In the genomic region with DNA sequence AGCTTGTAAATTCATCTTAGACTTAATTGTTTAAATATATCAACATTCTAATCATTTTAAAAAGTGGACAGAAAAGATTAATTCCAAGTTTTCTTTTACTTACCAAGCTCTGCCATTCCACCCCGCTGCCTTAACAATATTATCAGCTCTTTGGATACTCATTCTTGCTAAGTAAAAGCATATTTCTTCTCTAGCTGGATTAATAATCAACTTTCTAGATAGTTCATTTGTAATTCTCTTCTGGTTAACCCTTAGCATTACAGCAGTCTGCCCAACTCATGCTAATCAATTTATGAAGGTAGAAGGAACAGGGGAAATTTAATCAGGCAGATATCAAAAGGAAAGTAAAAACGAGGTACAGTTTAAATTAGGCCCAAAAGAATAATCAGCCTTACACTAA, we compare ENCODE assay signal across 17 cellular contexts. TPM values are rescaled to one million over a fixed set of nuclear protein-coding genes. Genes with fewer than 3 reads are reported as not detected.
"Had no signal": no experiment of that assay in that cellular context is flagged by ENCODE, and none has a peak within 500 bp of the region (broad histone marks: within the 10 kb centered on the region; RNA-seq: fewer than 3 reads in every experiment).

No MANE protein-coding gene starts in this region.

- H3K36me3 Mint-ChIP-seq: activated naive CD8-positive, alpha-beta T cell treated with anti-CD3 and anti-CD28 coated beads for 36 hours; naive thymus-derived CD8-positive, alpha-beta T cell had no signal

- H3K27ac ChIP-seq: cardiac muscle cell, gastrocnemius medialis, prostate gland, testis had no signal

- H3K9me3 ChIP-seq: gastrocnemius medialis, mucosa of descending colon, prostate gland, testis had no signal

- H3K27ac Mint-ChIP-seq: activated CD4-positive, alpha-beta memory T cell treated with anti-CD3 and anti-CD28 coated beads, Interleukin-2, amount 10 ng/mL, durations not matched to agents 7 days and 5 days; activated naive CD8-positive, alpha-beta T cell treated with anti-CD3 and anti-CD28 coated beads for 36 hours; naive thymus-derived CD8-positive, alpha-beta T cell; stimulated activated naive CD8-positive, alpha-beta T cell treated with anti-CD3 and anti-CD28 coated beads, Interleukin-15, amount 100 ng/mL, for 72 hours had no signal

- H3K27me3 ChIP-seq: gastrocnemius medialis, testis had no signal

- H3K36me3 ChIP-seq: cardiac muscle cell, gastrocnemius medialis, prostate gland had no signal

- H3K4me3 ChIP-seq: cardiac muscle cell, gastrocnemius medialis, mucosa of descending colon, prostate gland, testis had no signal

- H3K4me1 ChIP-seq: prostate gland, testis had no signal

- H3K27me3 Mint-ChIP-seq: activated CD4-positive, alpha-beta memory T cell treated with anti-CD3 and anti-CD28 coated beads, Interleukin-2, amount 10 ng/mL, durations not matched to agents 7 days and 5 days; activated naive CD8-positive, alpha-beta T cell treated with anti-CD3 and anti-CD28 coated beads for 36 hours; naive thymus-derived CD8-positive, alpha-beta T cell; stimulated activated naive CD8-positive, alpha-beta T cell treated with anti-CD3 and anti-CD28 coated beads, Interleukin-15, amount 100 ng/mL, for 72 hours had no signal

- H3K4me1 Mint-ChIP-seq: activated CD4-positive, alpha-beta memory T cell treated with anti-CD3 and anti-CD28 coated beads, Interleukin-2, amount 10 ng/mL, durations not matched to agents 7 days and 5 days; activated naive CD8-positive, alpha-beta T cell treated with anti-CD3 and anti-CD28 coated beads for 36 hours; naive thymus-derived CD8-positive, alpha-beta T cell; stimulated activated naive CD8-positive, alpha-beta T cell treated with anti-CD3 and anti-CD28 coated beads, Interleukin-15, amount 100 ng/mL, for 72 hours had no signal

- DNase-seq: activated CD4-positive, alpha-beta memory T cell treated with anti-CD3 and anti-CD28 coated beads, Interleukin-2, amount 10 ng/mL, durations not matched to agents 7 days and 5 days; activated gamma-delta T cell; activated naive CD8-positive, alpha-beta T cell treated with anti-CD3 and anti-CD28 coated beads for 36 hours; activated T-cell treated with anti-CD3 and anti-CD28 coated beads, Interleukin-2, amount 50 U/mL, for 48 hours; effector CD4-positive, alpha-beta T cell; gastrocnemius medialis; left cardiac atrium; mammary epithelial cell; mucosa of descending colon; naive thymus-derived CD8-positive, alpha-beta T cell; stimulated activated CD4-positive, alpha-beta T cell treated with anti-CD3 and anti-CD28 coated beads, Interleukin-12 subunit alpha, Interleukin-12 subunit beta, amount 100 ng/mL, for 4 hours; stimulated activated CD4-positive, alpha-beta T cell treated with anti-CD3 and anti-CD28 coated beads, Interleukin-2, amount 100 ng/mL, for 48 hours; stimulated activated naive CD8-positive, alpha-beta T cell treated with anti-CD3 and anti-CD28 coated beads, Interleukin-15, amount 100 ng/mL, for 72 hours; T-helper 9 cell; testis had no signal

- H3K4me3 Mint-ChIP-seq: activated CD4-positive, alpha-beta memory T cell treated with anti-CD3 and anti-CD28 coated beads, Interleukin-2, amount 10 ng/mL, durations not matched to agents 7 days and 5 days; activated naive CD8-positive, alpha-beta T cell treated with anti-CD3 and anti-CD28 coated beads for 36 hours; naive thymus-derived CD8-positive, alpha-beta T cell; stimulated activated naive CD8-positive, alpha-beta T cell treated with anti-CD3 and anti-CD28 coated beads, Interleukin-15, amount 100 ng/mL, for 72 hours had no signal

- H3K9me3 Mint-ChIP-seq: activated CD4-positive, alpha-beta memory T cell treated with anti-CD3 and anti-CD28 coated beads, Interleukin-2, amount 10 ng/mL, durations not matched to agents 7 days and 5 days; stimulated activated naive CD8-positive, alpha-beta T cell treated with anti-CD3 and anti-CD28 coated beads, Interleukin-15, amount 100 ng/mL, for 72 hours had no signal

RNA-seq across cellular contexts. Expression of a gene that starts 41.0 kb away (rescaled TPM):
- total RNA-seq: activated CD4-positive, alpha-beta memory T cell treated with anti-CD3 and anti-CD28 coated beads, Interleukin-2, amount 10 ng/mL, durations not matched to agents 7 days and 5 days; naive thymus-derived CD8-positive, alpha-beta T cell had no signal
